1 cellular context compared by ENCODE assay signal in the genomic region with DNA sequence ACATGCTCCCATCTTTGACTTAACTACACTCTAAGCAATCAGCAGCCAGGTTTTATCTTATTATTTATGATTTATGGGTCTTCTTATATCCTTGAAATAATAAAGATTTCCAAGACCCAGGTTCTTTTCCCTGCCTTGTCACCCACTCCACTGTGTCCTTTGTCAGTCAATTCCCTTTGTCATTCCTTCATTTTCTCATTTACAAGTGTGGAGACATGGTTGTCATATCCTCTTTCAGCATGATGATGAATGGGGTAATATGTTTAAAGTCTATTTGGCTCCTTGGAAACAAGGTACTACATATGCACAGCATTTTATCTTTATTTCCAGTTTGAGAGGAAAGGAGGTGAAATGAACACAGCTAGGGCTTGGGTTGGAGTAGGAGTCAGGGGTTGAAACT.
TF ChIP-seq lines count a peak whose summit lies in the region.

No MANE protein-coding gene starts in this region.

TF ChIP-seq in GM12878, 131 proteins besides CTCF, POLR2A, EP300 and RAD21 (continued from another document):
- TF ChIP-seq, protein P1, sequence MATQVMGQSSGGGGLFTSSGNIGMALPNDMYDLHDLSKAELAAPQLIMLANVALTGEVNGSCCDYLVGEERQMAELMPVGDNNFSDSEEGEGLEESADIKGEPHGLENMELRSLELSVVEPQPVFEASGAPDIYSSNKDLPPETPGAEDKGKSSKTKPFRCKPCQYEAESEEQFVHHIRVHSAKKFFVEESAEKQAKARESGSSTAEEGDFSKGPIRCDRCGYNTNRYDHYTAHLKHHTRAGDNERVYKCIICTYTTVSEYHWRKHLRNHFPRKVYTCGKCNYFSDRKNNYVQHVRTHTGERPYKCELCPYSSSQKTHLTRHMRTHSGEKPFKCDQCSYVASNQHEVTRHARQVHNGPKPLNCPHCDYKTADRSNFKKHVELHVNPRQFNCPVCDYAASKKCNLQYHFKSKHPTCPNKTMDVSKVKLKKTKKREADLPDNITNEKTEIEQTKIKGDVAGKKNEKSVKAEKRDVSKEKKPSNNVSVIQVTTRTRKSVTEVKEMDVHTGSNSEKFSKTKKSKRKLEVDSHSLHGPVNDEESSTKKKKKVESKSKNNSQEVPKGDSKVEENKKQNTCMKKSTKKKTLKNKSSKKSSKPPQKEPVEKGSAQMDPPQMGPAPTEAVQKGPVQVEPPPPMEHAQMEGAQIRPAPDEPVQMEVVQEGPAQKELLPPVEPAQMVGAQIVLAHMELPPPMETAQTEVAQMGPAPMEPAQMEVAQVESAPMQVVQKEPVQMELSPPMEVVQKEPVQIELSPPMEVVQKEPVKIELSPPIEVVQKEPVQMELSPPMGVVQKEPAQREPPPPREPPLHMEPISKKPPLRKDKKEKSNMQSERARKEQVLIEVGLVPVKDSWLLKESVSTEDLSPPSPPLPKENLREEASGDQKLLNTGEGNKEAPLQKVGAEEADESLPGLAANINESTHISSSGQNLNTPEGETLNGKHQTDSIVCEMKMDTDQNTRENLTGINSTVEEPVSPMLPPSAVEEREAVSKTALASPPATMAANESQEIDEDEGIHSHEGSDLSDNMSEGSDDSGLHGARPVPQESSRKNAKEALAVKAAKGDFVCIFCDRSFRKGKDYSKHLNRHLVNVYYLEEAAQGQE (IDR thresholded peaks at IDR 0.05; ENCODE audit: low read depth, low read length) = no peak
- TF ChIP-seq ESRRA (IDR thresholded peaks at IDR 0.05; ENCODE audit: low read length) (no peak), STAT3 (IDR thresholded peaks at IDR 0.05; ENCODE audit: low read depth, low read length) (no peak), EZH2 (IDR thresholded peaks at IDR 0.05; ENCODE audit: borderline replicate concordance, control insufficient read depth, low read depth, low read length) (no peak), SMAD5 (IDR thresholded peaks at IDR 0.05; ENCODE audit: low read depth) (no peak), CBX3 (IDR thresholded peaks at IDR 0.05; ENCODE audit: borderline replicate concordance, low read depth) (no peak), ASH2L (IDR thresholded peaks at IDR 0.05; ENCODE audit: borderline replicate concordance, low read depth) (no peak), IRF4 (IDR thresholded peaks at IDR 0.05; ENCODE audit: low read depth, low read length) (no peak), SREBF2 (IDR thresholded peaks at IDR 0.05; ENCODE audit: low read length) (no peak), EGR1 (IDR thresholded peaks at IDR 0.05; ENCODE audit: borderline replicate concordance in 1 of 2, low read depth in 2 of 2, low read length in 2 of 2) (no peak), BRCA1 (IDR thresholded peaks at IDR 0.05; ENCODE audit: low read depth, low read length) (no peak)
- TF ChIP-seq, protein P2, sequence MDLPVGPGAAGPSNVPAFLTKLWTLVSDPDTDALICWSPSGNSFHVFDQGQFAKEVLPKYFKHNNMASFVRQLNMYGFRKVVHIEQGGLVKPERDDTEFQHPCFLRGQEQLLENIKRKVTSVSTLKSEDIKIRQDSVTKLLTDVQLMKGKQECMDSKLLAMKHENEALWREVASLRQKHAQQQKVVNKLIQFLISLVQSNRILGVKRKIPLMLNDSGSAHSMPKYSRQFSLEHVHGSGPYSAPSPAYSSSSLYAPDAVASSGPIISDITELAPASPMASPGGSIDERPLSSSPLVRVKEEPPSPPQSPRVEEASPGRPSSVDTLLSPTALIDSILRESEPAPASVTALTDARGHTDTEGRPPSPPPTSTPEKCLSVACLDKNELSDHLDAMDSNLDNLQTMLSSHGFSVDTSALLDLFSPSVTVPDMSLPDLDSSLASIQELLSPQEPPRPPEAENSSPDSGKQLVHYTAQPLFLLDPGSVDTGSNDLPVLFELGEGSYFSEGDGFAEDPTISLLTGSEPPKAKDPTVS (IDR thresholded peaks at IDR 0.05; ENCODE audit: low read depth, low read length) = no peak
- TF ChIP-seq, protein P3, sequence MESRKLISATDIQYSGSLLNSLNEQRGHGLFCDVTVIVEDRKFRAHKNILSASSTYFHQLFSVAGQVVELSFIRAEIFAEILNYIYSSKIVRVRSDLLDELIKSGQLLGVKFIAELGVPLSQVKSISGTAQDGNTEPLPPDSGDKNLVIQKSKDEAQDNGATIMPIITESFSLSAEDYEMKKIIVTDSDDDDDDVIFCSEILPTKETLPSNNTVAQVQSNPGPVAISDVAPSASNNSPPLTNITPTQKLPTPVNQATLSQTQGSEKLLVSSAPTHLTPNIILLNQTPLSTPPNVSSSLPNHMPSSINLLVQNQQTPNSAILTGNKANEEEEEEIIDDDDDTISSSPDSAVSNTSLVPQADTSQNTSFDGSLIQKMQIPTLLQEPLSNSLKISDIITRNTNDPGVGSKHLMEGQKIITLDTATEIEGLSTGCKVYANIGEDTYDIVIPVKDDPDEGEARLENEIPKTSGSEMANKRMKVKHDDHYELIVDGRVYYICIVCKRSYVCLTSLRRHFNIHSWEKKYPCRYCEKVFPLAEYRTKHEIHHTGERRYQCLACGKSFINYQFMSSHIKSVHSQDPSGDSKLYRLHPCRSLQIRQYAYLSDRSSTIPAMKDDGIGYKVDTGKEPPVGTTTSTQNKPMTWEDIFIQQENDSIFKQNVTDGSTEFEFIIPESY (IDR thresholded peaks at IDR 0.05) = no peak
